10 cellular contexts compared by ENCODE assay signal in the genomic region with DNA sequence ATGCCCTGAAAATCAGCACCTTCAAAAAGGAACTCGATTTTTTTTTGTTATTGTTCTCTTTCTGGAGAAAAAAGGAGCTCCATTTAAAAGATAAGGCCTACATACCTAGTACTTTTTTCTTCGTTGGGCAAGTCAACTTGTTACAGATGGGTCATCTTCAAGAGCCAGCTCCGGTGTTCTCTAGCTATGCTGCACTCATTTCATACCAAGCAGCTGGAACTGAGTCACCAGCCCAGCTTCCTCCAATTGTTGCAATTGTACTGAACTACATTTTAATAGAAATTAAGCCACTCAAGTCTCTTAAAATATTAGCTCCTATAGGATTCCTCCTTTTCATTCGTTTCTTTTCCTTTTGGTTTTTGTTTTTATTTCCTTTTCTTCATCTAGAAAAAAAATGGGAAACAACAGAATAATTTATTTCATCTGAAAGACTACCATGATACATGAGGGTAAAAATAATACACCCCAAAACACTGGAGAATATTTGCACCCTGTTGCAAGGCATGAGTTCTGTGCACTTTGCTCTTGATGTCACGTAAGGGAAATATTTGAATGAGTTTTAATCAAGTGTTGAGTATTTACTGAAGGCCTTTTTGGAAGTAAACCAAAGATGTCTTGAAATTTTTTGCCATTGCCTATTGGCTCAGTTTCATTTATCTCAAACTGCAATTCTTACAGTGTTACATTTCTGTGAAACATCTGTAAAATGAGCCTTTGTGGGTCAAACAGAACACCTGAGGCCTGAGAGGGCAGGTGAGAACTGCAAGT.
A peak's percentile ranks its signal among the peaks of the same experiment; 100 is the strongest.
DNase-seq lines count a peak whose midpoint lies in the region; ATAC-seq and TF ChIP-seq lines count a peak whose summit lies in the region.
"Had no signal": no experiment of that assay in that cellular context is flagged by ENCODE, and none has a peak within 500 bp of the region (broad histone marks: within the 10 kb centered on the region; RNA-seq: fewer than 3 reads in every experiment).

No MANE protein-coding gene starts in this region.

- peaks cover 29 to 77% (median 43%) of the 10 kb centered on the region in 3 donors for H3K4me1 Mint-ChIP-seq in naive B cell

- no peak overlapping the region for H3K4me3 Mint-ChIP-seq in naive B cell

- H3K27ac Mint-ChIP-seq in naive B cell, result peak overlapping the region in 4 of 6 donors; percentile 28 to 92 (median 66)
- H3K27ac Mint-ChIP-seq: activated naive CD4-positive, alpha-beta T cell treated with anti-CD3 and anti-CD28 coated beads, Interleukin-2, amount 50 U/mL, for 72 hours; IgD-negative memory B cell had no signal

- TF ChIP-seq CTCF in NB4 (IDR thresholded peaks at IDR 0.05; ENCODE audit: low read depth, low read length), result no peak
- no peak for TF ChIP-seq CTCF in epithelial cell of esophagus (IDR thresholded peaks at IDR 0.05; ENCODE audit: insufficient read depth, low read depth, low read length, missing control alignments)

- H3K4me3 ChIP-seq in NB4 (ENCODE audit: low read depth, low read length), result no peak overlapping the region
- no peak overlapping the region for H3K4me3 ChIP-seq in epithelial cell of esophagus (ENCODE audit: low read length)

- TF ChIP-seq POLR2A in NB4 (IDR thresholded peaks at IDR 0.05; ENCODE audit: extremely low read depth, insufficient read length), result no peak

- peaks cover 0 to 16% of the 10 kb centered on the region in 2 donors for H3K36me3 Mint-ChIP-seq in naive B cell
- H3K36me3 Mint-ChIP-seq: activated naive CD4-positive, alpha-beta T cell treated with anti-CD3 and anti-CD28 coated beads, Interleukin-2, amount 50 U/mL, for 72 hours had no signal

- peaks cover 0 to 3% (median 0%) of the 10 kb centered on the region in 7 donors for H3K9me3 Mint-ChIP-seq in naive B cell
- H3K9me3 Mint-ChIP-seq: activated naive CD4-positive, alpha-beta T cell treated with anti-CD3 and anti-CD28 coated beads, Interleukin-2, amount 50 U/mL, for 72 hours had no signal

- DNase-seq in AG20443 (ENCODE audit: low spot score) (peak; percentile 69), NB4 (ENCODE audit: low read depth) (peak; percentile 74), epithelial cell of esophagus (ENCODE audit: low read depth) (peak; percentile 89), naive B cell (no peak), T-helper 2 cell (no peak), retina (no peak)
- DNase-seq in activated T-cell treated with anti-CD3 and anti-CD28 coated beads, Interleukin-2, amount 50 U/mL, for 48 hours, result no peak
- no peak for DNase-seq in activated CD8-positive, alpha-beta memory T cell treated with anti-CD3 and anti-CD28 coated beads, Interleukin-2, amount 50 U/mL, for 4 hours

- no peak for ATAC-seq in naive B cell (ENCODE audit: low read depth in 2 of 2)
- ATAC-seq: activated naive CD4-positive, alpha-beta T cell treated with anti-CD3 and anti-CD28 coated beads, Interleukin-2, amount 50 U/mL, for 72 hours had no signal

- H3K27me3 Mint-ChIP-seq in naive B cell, result no peaks in the 10 kb centered on the region
- H3K27me3 Mint-ChIP-seq: IgD-negative memory B cell had no signal

Comparison
In these comparisons a context has a peak if more than half of its experiments do, and no peak if none do; other contexts are left out.
1. DNase-seq: peak in AG20443 (single experiment), NB4 (single experiment) and epithelial cell of esophagus (single experiment); none in naive B cell (single experiment), T-helper 2 cell (0 of 5), retina (single experiment), activated T-cell treated with anti-CD3 and anti-CD28 coated beads, Interleukin-2, amount 50 U/mL, for 48 hours (0 of 2) and activated CD8-positive, alpha-beta memory T cell treated with anti-CD3 and anti-CD28 coated beads, Interleukin-2, amount 50 U/mL, for 4 hours (single experiment).